ENCODE assay signal across 17 cellular contexts in genomic region chr11:97237151-97237550, GRCh38.
"Had no signal": no experiment of that assay in that cellular context is flagged by ENCODE, and none has a peak within 500 bp of the region (broad histone marks: within the 10 kb centered on the region; RNA-seq: fewer than 3 reads in every experiment).

No MANE protein-coding gene starts in this region.

- DNase-seq: KBM-7; NCI-H1092 treated with DMSO at 0.1 percent for 48 hours; NCI-H1436; NCI-H187; NCI-H2029; NCI-H2081 treated with DMSO at 0.1 percent for 48 hours; NCI-H2171; NCI-H226; NCI-H446; NCI-H510A; NCI-H524 treated with DMSO at 0.1 percent for 48 hours; NCI-H69; NCI-H774; NK-92 treated with Interleukin-12 subunit alpha and Interleukin-12 subunit beta, amount 100 ng/mL, for 24 hours; Right ventricle myocardium superior; RPMI8226; SIG-M5 had no signal
